8 cellular contexts compared by ENCODE assay signal in genomic region chr11:6646040-6646439, GRCh38. TPM values are rescaled to one million over a fixed set of nuclear protein-coding genes. Genes with fewer than 3 reads are reported as not detected.
DNase-seq lines count a peak whose midpoint lies in the region; ATAC-seq, FAIRE-seq and TF ChIP-seq lines count a peak whose summit lies in the region.

No MANE protein-coding gene starts in this region.

- no peak; the same call in 2 of the 3 replicates for ATAC-seq in HepG2
- ATAC-seq in lower lobe of right lung: peak; percentile 20 to 25
- no peak for ATAC-seq in GM21390 (IDR thresholded peaks at IDR 0.05; ENCODE audit: unreplicated experiment)

- H3K36me3 ChIP-seq in liver (ENCODE audit: control insufficient read depth in 4 of 4, insufficient read depth in 3 of 4, low read depth in 1 of 4, low read length in 3 of 4): no peaks in the 10 kb centered on the region
- H3K36me3 ChIP-seq in HepG2 (replicated peaks in 1 of 2; ENCODE audit: control insufficient read depth in 1 of 2, insufficient read depth in 2 of 2, low read length in 2 of 2): no peaks in the 10 kb centered on the region
- H3K36me3 ChIP-seq in brain microvascular endothelial cell (replicated peaks): no peaks in the 10 kb centered on the region
- no peaks in the 10 kb centered on the region for H3K36me3 ChIP-seq in lower lobe of right lung
- peaks cover 10% of the 10 kb centered on the region for H3K36me3 ChIP-seq in WERI-Rb-1

- no peak for TF ChIP-seq EP300 in HepG2 (IDR thresholded peaks at IDR 0.05; ENCODE audit: low read depth in 2 of 2, low read length in 2 of 2)
- TF ChIP-seq EP300 in HepG2 (CRISPR knock-in tag; IDR thresholded peaks at IDR 0.05; ENCODE audit: borderline replicate concordance): no peak

- H3K4me2 ChIP-seq in HepG2 (ENCODE audit: low read depth, low read length): no peak overlapping the region

- H3K27ac ChIP-seq in liver (ENCODE audit: low read depth in 1 of 2, low read length in 2 of 2) (peak overlapping the region in 1 of 2 donors; percentile 61), HepG2 (ENCODE audit: extremely low read length, insufficient read depth, low read length) (no peak overlapping the region), brain microvascular endothelial cell (no peak overlapping the region), lower lobe of right lung (peak overlapping the region; percentile 73), dorsolateral prefrontal cortex (no peak overlapping the region), WERI-Rb-1 (no peak overlapping the region)

- CTCF ChIA-PET in HepG2 (lab: Yijun Ruan, JAX; ENCODE audit: low intra/inter-chr PET ratio, low total read pairs): no interaction called here

- no peaks in the 10 kb centered on the region; the same call in 1 of the 2 replicates for H4K20me1 ChIP-seq in HepG2 (ENCODE audit: insufficient read depth, low read length)

- H3K4me3 ChIP-seq in liver (ENCODE audit: low read depth in 1 of 3, low read length in 3 of 3) (no peak overlapping the region), HepG2 (replicated peaks in 1 of 3; ENCODE audit: insufficient read depth in 1 of 3, low read depth in 2 of 3, low read length in 3 of 3) (no peak overlapping the region), brain microvascular endothelial cell (ENCODE audit: low read depth, low read length) (peak overlapping the region; percentile 12), lower lobe of right lung (no peak overlapping the region), dorsolateral prefrontal cortex (no peak overlapping the region), WERI-Rb-1 (ENCODE audit: low read depth, low read length) (no peak overlapping the region)

- FAIRE-seq in HepG2 (lab: Jason Lieb, UNC): no peak

- no peak for TF ChIP-seq CTCF in liver (IDR thresholded peaks at IDR 0.05; ENCODE audit: low read depth, low read length, missing input control)
- TF ChIP-seq CTCF in HepG2 (CRISPR knock-in tag; IDR thresholded peaks at IDR 0.05): no peak
- no peak for TF ChIP-seq CTCF in brain microvascular endothelial cell (IDR thresholded peaks at IDR 0.05; ENCODE audit: low read depth, low read length, missing control alignments)
- TF ChIP-seq CTCF in lower lobe of right lung (IDR thresholded peaks at IDR 0.05): no peak
- no peak for TF ChIP-seq CTCF in dorsolateral prefrontal cortex (IDR thresholded peaks at IDR 0.05 in 54 of 56, conservative IDR thresholded peaks at IDR 0.05 in 2 of 56; ENCODE audit: low read depth in 1 of 56, partially characterized antibody in 56 of 56)
- no peak for TF ChIP-seq CTCF in WERI-Rb-1 (IDR thresholded peaks at IDR 0.05; ENCODE audit: low read depth, low read length)

- no TSS peak for BruUV-seq in HepG2 (replicated peaks; lab: Mats Ljungman, UMichigan)

- 73% methylated on average over 11 of the region's 11 CpGs for WGBS in liver
- 11% methylated on average over 10 of the region's 11 CpGs for WGBS in HepG2 (ENCODE audit: low lambda C conversion rate)

- H3K4me1 ChIP-seq in liver (ENCODE audit: control insufficient read depth in 4 of 4, insufficient read depth in 4 of 4, low read length in 3 of 4) (peaks cover 0 to 10% (median 2%) of the 10 kb centered on the region in 4 donors), HepG2 (ENCODE audit: insufficient read depth, low read length) (no peaks in the 10 kb centered on the region), lower lobe of right lung (peaks cover 34% of the 10 kb centered on the region)

- DNase-seq in HepG2 (ENCODE audit: low spot score) (no peak), brain microvascular endothelial cell (peak; percentile 72), lower lobe of right lung (peak; percentile 58), dorsolateral prefrontal cortex (no peak), WERI-Rb-1 (no peak)
- no peak for DNase-seq in stimulated activated CD8-positive, alpha-beta memory T cell treated with anti-CD3 and anti-CD28 coated beads, Interleukin-4, amount 100 ng/mL, for 48 hours

- no peak overlapping the region for H2AFZ ChIP-seq in HepG2 (ENCODE audit: low read length)

- intact Hi-C loops in HepG2 (cut with micrococcal nuclease; ENCODE audit: unreplicated experiment) (no loop called here), lower lobe of right lung (cut with DNase I) (no loop called here), dorsolateral prefrontal cortex (cut with DNase I) (no loop called here)

- POLR2A ChIA-PET in HepG2 (lab: Yijun Ruan, JAX): no interaction called here

- no peaks in the 10 kb centered on the region for H3K79me2 ChIP-seq in HepG2 (ENCODE audit: insufficient read depth, low read length)

- no peak overlapping the region for H3K9ac ChIP-seq in liver (ENCODE audit: low read depth in 1 of 2, low read length in 2 of 2)
- no peak overlapping the region for H3K9ac ChIP-seq in HepG2 (ENCODE audit: insufficient read depth, low read depth, low read length)

- no peak for TF ChIP-seq POLR2A in HepG2 (IDR thresholded peaks at IDR 0.05; ENCODE audit: insufficient read depth in 1 of 2, low read depth in 2 of 2, low read length in 2 of 2)

- in situ Hi-C loops in HepG2 (cut with HindIII; ENCODE audit: extremely low pct_ligation_motif_present, low pct_unique_long_range_greater_than_20kb): no loop called here
- in situ Hi-C loops in brain microvascular endothelial cell (cut with HindIII; ENCODE audit: low pct_ligation_motif_present, low sequenced_read_pairs): no loop called here

- TF ChIP-seq RAD21 in liver (IDR thresholded peaks at IDR 0.05) (no peak), HepG2 (CRISPR knock-in tag; IDR thresholded peaks at IDR 0.05) (no peak)

- H3K27me3 ChIP-seq in liver (ENCODE audit: control insufficient read depth in 4 of 4, insufficient read depth in 4 of 4, low read length in 3 of 4): no peaks in the 10 kb centered on the region
- H3K27me3 ChIP-seq in HepG2 (ENCODE audit: control insufficient read depth in 1 of 2, insufficient read depth in 2 of 2, low read length in 2 of 2): peaks cover 4 to 97% of the 10 kb centered on the region in 2 experiments; a peak in 4 of 5 replicates
- peaks cover 28% of the 10 kb centered on the region for H3K27me3 ChIP-seq in brain microvascular endothelial cell (replicated peaks)
- no peaks in the 10 kb centered on the region for H3K27me3 ChIP-seq in lower lobe of right lung (ENCODE audit: low read depth)
- no peaks in the 10 kb centered on the region for H3K27me3 ChIP-seq in dorsolateral prefrontal cortex
- H3K27me3 ChIP-seq in WERI-Rb-1 (ENCODE audit: insufficient read depth, low read depth, severe bottlenecking): no peaks in the 10 kb centered on the region

- H3K9me3 ChIP-seq in liver (ENCODE audit: control insufficient read depth in 4 of 4, low read length in 3 of 4) (no peaks in the 10 kb centered on the region), HepG2 (ENCODE audit: low read length) (no peaks in the 10 kb centered on the region), lower lobe of right lung (no peaks in the 10 kb centered on the region), WERI-Rb-1 (ENCODE audit: severe bottlenecking) (no peaks in the 10 kb centered on the region)

RNA-seq across cellular contexts. Expression of gene DCHS1, which starts 9.6 kb away (rescaled TPM):
- total RNA-seq in liver: 1 to 10 TPM; 8.6 to 8.9 TPM
- polyA plus RNA-seq in liver: 1 to 10 TPM in 1 of 2 donors, under 1 TPM in 1; 0.68 to 3.0 TPM
- total RNA-seq in HepG2 (2016; rRNA removed; fragmentation: Illumina TruSeq; extraction: Trizol): under 0.01 TPM in 1 of 2 replicates, not detected in the other
- total RNA-seq in HepG2 (2016; cell fraction: cytosol; rRNA removed; fragmentation: Illumina TruSeq; extraction: Trizol; ENCODE audit: low read depth): not detected in 2 replicates
- not detected in 2 replicates for total RNA-seq in HepG2 (2016; cell fraction: insoluble cytoplasmic fraction; rRNA removed; fragmentation: Illumina TruSeq; extraction: Trizol)
- not detected in 2 replicates for total RNA-seq in HepG2 (2016; cell fraction: membrane; rRNA removed; fragmentation: Illumina TruSeq; extraction: Trizol)
- total RNA-seq in HepG2 (2016; cell fraction: nucleus; rRNA removed; fragmentation: Illumina TruSeq; extraction: Trizol): 0.06 TPM in 1 of 2 replicates, not detected in the other
- polyA plus RNA-seq in HepG2 (2011; rRNA removed): 0.01 and 0.03 TPM in 2 replicates
- 0.01 TPM in 2 replicates for polyA plus RNA-seq in HepG2 (2011; cell fraction: cytosol; rRNA removed)
- polyA plus RNA-seq in HepG2 (2011; cell fraction: nucleus; rRNA removed): 0.08 and 0.12 TPM in 2 replicates
- polyA plus RNA-seq in HepG2 (2012): 0.03 and 0.09 TPM in 2 replicates
- polyA plus RNA-seq in HepG2 (2016; cell fraction: cytosol; fragmentation: Illumina TruSeq; extraction: Trizol; ENCODE audit: low read depth): not detected in 2 replicates
- polyA plus RNA-seq in HepG2 (2016; cell fraction: insoluble cytoplasmic fraction; fragmentation: Illumina TruSeq; extraction: Trizol; ENCODE audit: low read depth): not detected in 2 replicates
- polyA plus RNA-seq in HepG2 (2016; cell fraction: membrane; fragmentation: Illumina TruSeq; extraction: Trizol; ENCODE audit: low read depth): not detected in 2 replicates
- not detected in 2 replicates for polyA plus RNA-seq in HepG2 (2016; cell fraction: nucleus; fragmentation: Illumina TruSeq; extraction: Trizol; ENCODE audit: insufficient read depth, low read depth)
- polyA minus RNA-seq in HepG2 (2011; rRNA and poly(A)+ RNA removed; ENCODE audit: low replicate concordance): 0.07 and 0.16 TPM in 2 replicates
- 0.10 TPM in 1 of 2 replicates, not detected in the other for polyA minus RNA-seq in HepG2 (2011; cell fraction: cytosol; rRNA and poly(A)+ RNA removed)
- polyA minus RNA-seq in HepG2 (2011; cell fraction: nucleus; rRNA and poly(A)+ RNA removed): 0.12 and 0.13 TPM in 2 replicates
- total RNA-seq in lower lobe of right lung: 23.2 TPM
- total RNA-seq in dorsolateral prefrontal cortex: 10 to 100 TPM in 101 of 120 experiments, 1 to 10 TPM in 19; 6.7 to 24.3 (median 11.9) TPM

RNA-seq across cellular contexts. Expression of gene TPP1, which starts 26.8 kb away (rescaled TPM):
- total RNA-seq in liver (100 to 1,000 TPM in 1 of 2 donors, 10 to 100 TPM in 1; 71.3 to 108 TPM), HepG2 (2016; rRNA removed; fragmentation: Illumina TruSeq; extraction: Trizol) (13.9 and 14.4 TPM in 2 replicates), lower lobe of right lung (231 TPM), dorsolateral prefrontal cortex (100 to 1,000 TPM in 118 of 120 experiments, 10 to 100 TPM in 2; 89.6 to 219 (median 142) TPM)
- polyA plus RNA-seq in liver (100 to 1,000 TPM in 1 of 2 donors, 10 to 100 TPM in 1; 52.8 to 102 TPM), HepG2 (2011; rRNA removed) (74.6 and 75.4 TPM in 2 replicates)
- 2.0 and 2.1 TPM in 2 replicates for total RNA-seq in HepG2 (2016; cell fraction: cytosol; rRNA removed; fragmentation: Illumina TruSeq; extraction: Trizol; ENCODE audit: low read depth)
- total RNA-seq in HepG2 (2016; cell fraction: insoluble cytoplasmic fraction; rRNA removed; fragmentation: Illumina TruSeq; extraction: Trizol): 12.7 and 19.0 TPM in 2 replicates
- 5.1 and 5.7 TPM in 2 replicates for total RNA-seq in HepG2 (2016; cell fraction: membrane; rRNA removed; fragmentation: Illumina TruSeq; extraction: Trizol)
- 44.6 and 53.2 TPM in 2 replicates for total RNA-seq in HepG2 (2016; cell fraction: nucleus; rRNA removed; fragmentation: Illumina TruSeq; extraction: Trizol)
- polyA plus RNA-seq in HepG2 (2011; cell fraction: cytosol; rRNA removed): 41.2 and 69.0 TPM in 2 replicates
- polyA plus RNA-seq in HepG2 (2011; cell fraction: nucleus; rRNA removed): 130 and 133 TPM in 2 replicates
- 67.2 and 75.4 TPM in 2 replicates for polyA plus RNA-seq in HepG2 (2012)
- 3.2 and 3.3 TPM in 2 replicates for polyA plus RNA-seq in HepG2 (2016; cell fraction: cytosol; fragmentation: Illumina TruSeq; extraction: Trizol; ENCODE audit: low read depth)
- 19.2 and 28.8 TPM in 2 replicates for polyA plus RNA-seq in HepG2 (2016; cell fraction: insoluble cytoplasmic fraction; fragmentation: Illumina TruSeq; extraction: Trizol; ENCODE audit: low read depth)
- 6.8 and 8.7 TPM in 2 replicates for polyA plus RNA-seq in HepG2 (2016; cell fraction: membrane; fragmentation: Illumina TruSeq; extraction: Trizol; ENCODE audit: low read depth)
- polyA plus RNA-seq in HepG2 (2016; cell fraction: nucleus; fragmentation: Illumina TruSeq; extraction: Trizol; ENCODE audit: insufficient read depth, low read depth): 86.0 and 89.1 TPM in 2 replicates
- polyA minus RNA-seq in HepG2 (2011; rRNA and poly(A)+ RNA removed; ENCODE audit: low replicate concordance): 99.1 and 146 TPM in 2 replicates
- 64.9 and 85.0 TPM in 2 replicates for polyA minus RNA-seq in HepG2 (2011; cell fraction: cytosol; rRNA and poly(A)+ RNA removed)
- polyA minus RNA-seq in HepG2 (2011; cell fraction: nucleus; rRNA and poly(A)+ RNA removed): 36.2 and 41.0 TPM in 2 replicates

RNA-seq across cellular contexts. Expression of gene TAF10, which starts 34.0 kb away (rescaled TPM):
- total RNA-seq in liver (10 to 100 TPM; 10.5 to 18.8 TPM), HepG2 (2016; rRNA removed; fragmentation: Illumina TruSeq; extraction: Trizol) (51.0 and 71.3 TPM in 2 replicates), lower lobe of right lung (112 TPM), dorsolateral prefrontal cortex (100 to 1,000 TPM in 3 of 120 experiments, 10 to 100 TPM in 117; 45.6 to 116 (median 75.0) TPM)
- polyA plus RNA-seq in liver (10 to 100 TPM; 44.2 to 58.1 TPM), HepG2 (2011; rRNA removed) (134 and 142 TPM in 2 replicates)
- total RNA-seq in HepG2 (2016; cell fraction: cytosol; rRNA removed; fragmentation: Illumina TruSeq; extraction: Trizol; ENCODE audit: low read depth): 280 and 312 TPM in 2 replicates
- 37.8 and 65.8 TPM in 2 replicates for total RNA-seq in HepG2 (2016; cell fraction: insoluble cytoplasmic fraction; rRNA removed; fragmentation: Illumina TruSeq; extraction: Trizol)
- total RNA-seq in HepG2 (2016; cell fraction: membrane; rRNA removed; fragmentation: Illumina TruSeq; extraction: Trizol): 172 and 203 TPM in 2 replicates
- 23.9 and 34.5 TPM in 2 replicates for total RNA-seq in HepG2 (2016; cell fraction: nucleus; rRNA removed; fragmentation: Illumina TruSeq; extraction: Trizol)
- polyA plus RNA-seq in HepG2 (2011; cell fraction: cytosol; rRNA removed): 64.4 and 94.2 TPM in 2 replicates
- 76.4 and 83.1 TPM in 2 replicates for polyA plus RNA-seq in HepG2 (2011; cell fraction: nucleus; rRNA removed)
- 79.6 and 103 TPM in 2 replicates for polyA plus RNA-seq in HepG2 (2012)
- polyA plus RNA-seq in HepG2 (2016; cell fraction: cytosol; fragmentation: Illumina TruSeq; extraction: Trizol; ENCODE audit: low read depth): 614 TPM in 2 replicates
- polyA plus RNA-seq in HepG2 (2016; cell fraction: insoluble cytoplasmic fraction; fragmentation: Illumina TruSeq; extraction: Trizol; ENCODE audit: low read depth): 76.0 and 96.8 TPM in 2 replicates
- 335 TPM in 2 replicates for polyA plus RNA-seq in HepG2 (2016; cell fraction: membrane; fragmentation: Illumina TruSeq; extraction: Trizol; ENCODE audit: low read depth)
- polyA plus RNA-seq in HepG2 (2016; cell fraction: nucleus; fragmentation: Illumina TruSeq; extraction: Trizol; ENCODE audit: insufficient read depth, low read depth): 91.8 and 94.6 TPM in 2 replicates
- polyA minus RNA-seq in HepG2 (2011; rRNA and poly(A)+ RNA removed; ENCODE audit: low replicate concordance): 60.8 and 157 TPM in 2 replicates
- polyA minus RNA-seq in HepG2 (2011; cell fraction: cytosol; rRNA and poly(A)+ RNA removed): 21.5 and 21.7 TPM in 2 replicates
- 13.3 and 17.4 TPM in 2 replicates for polyA minus RNA-seq in HepG2 (2011; cell fraction: nucleus; rRNA and poly(A)+ RNA removed)

RNA-seq across cellular contexts. Expression of gene MRPL17, which starts 37.1 kb away (rescaled TPM):
- total RNA-seq in liver: 10 to 100 TPM; 14.0 to 18.0 TPM
- 10 to 100 TPM; 20.0 to 21.8 TPM for polyA plus RNA-seq in liver
- 90.0 and 97.9 TPM in 2 replicates for total RNA-seq in HepG2 (2016; rRNA removed; fragmentation: Illumina TruSeq; extraction: Trizol)
- 29.1 and 29.3 TPM in 2 replicates for total RNA-seq in HepG2 (2016; cell fraction: cytosol; rRNA removed; fragmentation: Illumina TruSeq; extraction: Trizol; ENCODE audit: low read depth)
- total RNA-seq in HepG2 (2016; cell fraction: insoluble cytoplasmic fraction; rRNA removed; fragmentation: Illumina TruSeq; extraction: Trizol): 79.3 and 102 TPM in 2 replicates
- 33.0 and 35.7 TPM in 2 replicates for total RNA-seq in HepG2 (2016; cell fraction: membrane; rRNA removed; fragmentation: Illumina TruSeq; extraction: Trizol)
- total RNA-seq in HepG2 (2016; cell fraction: nucleus; rRNA removed; fragmentation: Illumina TruSeq; extraction: Trizol): 31.5 and 38.4 TPM in 2 replicates
- polyA plus RNA-seq in HepG2 (2011; rRNA removed): 53.7 and 59.4 TPM in 2 replicates
- 36.2 and 46.4 TPM in 2 replicates for polyA plus RNA-seq in HepG2 (2011; cell fraction: cytosol; rRNA removed)
- 17.6 and 20.3 TPM in 2 replicates for polyA plus RNA-seq in HepG2 (2011; cell fraction: nucleus; rRNA removed)
- 27.7 and 47.0 TPM in 2 replicates for polyA plus RNA-seq in HepG2 (2012)
- 24.1 and 27.6 TPM in 2 replicates for polyA plus RNA-seq in HepG2 (2016; cell fraction: cytosol; fragmentation: Illumina TruSeq; extraction: Trizol; ENCODE audit: low read depth)
- polyA plus RNA-seq in HepG2 (2016; cell fraction: insoluble cytoplasmic fraction; fragmentation: Illumina TruSeq; extraction: Trizol; ENCODE audit: low read depth): 114 and 118 TPM in 2 replicates
- 26.3 and 30.4 TPM in 2 replicates for polyA plus RNA-seq in HepG2 (2016; cell fraction: membrane; fragmentation: Illumina TruSeq; extraction: Trizol; ENCODE audit: low read depth)
- polyA plus RNA-seq in HepG2 (2016; cell fraction: nucleus; fragmentation: Illumina TruSeq; extraction: Trizol; ENCODE audit: insufficient read depth, low read depth): 68.9 and 72.4 TPM in 2 replicates
- polyA minus RNA-seq in HepG2 (2011; rRNA and poly(A)+ RNA removed; ENCODE audit: low replicate concordance): 33.6 and 93.6 TPM in 2 replicates
- 22.0 and 32.7 TPM in 2 replicates for polyA minus RNA-seq in HepG2 (2011; cell fraction: cytosol; rRNA and poly(A)+ RNA removed)
- 27.2 and 31.0 TPM in 2 replicates for polyA minus RNA-seq in HepG2 (2011; cell fraction: nucleus; rRNA and poly(A)+ RNA removed)
- 34.2 TPM for total RNA-seq in lower lobe of right lung
- total RNA-seq in dorsolateral prefrontal cortex: 10 to 100 TPM; 17.2 to 43.4 (median 26.1) TPM

RNA-seq across cellular contexts. Expression of gene ILK, which starts 42.5 kb away (rescaled TPM):
- total RNA-seq in liver (10 to 100 TPM; 50.5 to 69.1 TPM), HepG2 (2016; rRNA removed; fragmentation: Illumina TruSeq; extraction: Trizol) (70.3 and 78.1 TPM in 2 replicates), lower lobe of right lung (135 TPM), dorsolateral prefrontal cortex (100 to 1,000 TPM in 20 of 120 experiments, 10 to 100 TPM in 100; 60.0 to 125 (median 89.3) TPM)
- polyA plus RNA-seq in liver (10 to 100 TPM; 29.6 to 45.9 TPM), HepG2 (2011; rRNA removed) (108 and 118 TPM in 2 replicates)
- total RNA-seq in HepG2 (2016; cell fraction: cytosol; rRNA removed; fragmentation: Illumina TruSeq; extraction: Trizol; ENCODE audit: low read depth): 16.4 and 17.1 TPM in 2 replicates
- total RNA-seq in HepG2 (2016; cell fraction: insoluble cytoplasmic fraction; rRNA removed; fragmentation: Illumina TruSeq; extraction: Trizol): 76.3 and 78.2 TPM in 2 replicates
- total RNA-seq in HepG2 (2016; cell fraction: membrane; rRNA removed; fragmentation: Illumina TruSeq; extraction: Trizol): 27.7 and 34.3 TPM in 2 replicates
- total RNA-seq in HepG2 (2016; cell fraction: nucleus; rRNA removed; fragmentation: Illumina TruSeq; extraction: Trizol): 37.1 and 41.4 TPM in 2 replicates
- polyA plus RNA-seq in HepG2 (2011; cell fraction: cytosol; rRNA removed): 111 and 115 TPM in 2 replicates
- 123 and 126 TPM in 2 replicates for polyA plus RNA-seq in HepG2 (2011; cell fraction: nucleus; rRNA removed)
- polyA plus RNA-seq in HepG2 (2012): 51.2 and 60.5 TPM in 2 replicates
- polyA plus RNA-seq in HepG2 (2016; cell fraction: cytosol; fragmentation: Illumina TruSeq; extraction: Trizol; ENCODE audit: low read depth): 21.0 and 21.5 TPM in 2 replicates
- 73.1 and 87.0 TPM in 2 replicates for polyA plus RNA-seq in HepG2 (2016; cell fraction: insoluble cytoplasmic fraction; fragmentation: Illumina TruSeq; extraction: Trizol; ENCODE audit: low read depth)
- 25.9 and 28.0 TPM in 2 replicates for polyA plus RNA-seq in HepG2 (2016; cell fraction: membrane; fragmentation: Illumina TruSeq; extraction: Trizol; ENCODE audit: low read depth)
- 62.8 and 70.6 TPM in 2 replicates for polyA plus RNA-seq in HepG2 (2016; cell fraction: nucleus; fragmentation: Illumina TruSeq; extraction: Trizol; ENCODE audit: insufficient read depth, low read depth)
- 144 and 217 TPM in 2 replicates for polyA minus RNA-seq in HepG2 (2011; rRNA and poly(A)+ RNA removed; ENCODE audit: low replicate concordance)
- polyA minus RNA-seq in HepG2 (2011; cell fraction: cytosol; rRNA and poly(A)+ RNA removed): 53.4 and 54.9 TPM in 2 replicates
- polyA minus RNA-seq in HepG2 (2011; cell fraction: nucleus; rRNA and poly(A)+ RNA removed): 55.0 and 72.9 TPM in 2 replicates

Comparison
In these comparisons a context has a peak if more than half of its experiments do, and no peak if none do; other contexts are left out.
1. ATAC-seq: peak in lower lobe of right lung (2 of 2); none in HepG2 (single experiment) and GM21390 (single experiment).
2. DNase-seq: peak in brain microvascular endothelial cell (single experiment) and lower lobe of right lung (single experiment); none in HepG2 (single experiment), stimulated activated CD8-positive, alpha-beta memory T cell treated with anti-CD3 and anti-CD28 coated beads, Interleukin-4, amount 100 ng/mL, for 48 hours (single experiment), dorsolateral prefrontal cortex (0 of 10) and WERI-Rb-1 (single experiment).